ENCODE assay signal across 11 cellular contexts in genomic region chr3:32443471-32443870, GRCh38. TPM values are rescaled to one million over a fixed set of nuclear protein-coding genes. Genes with fewer than 3 reads are reported as not detected.
DNase-seq lines count a peak whose midpoint lies in the region; ATAC-seq and TF ChIP-seq lines count a peak whose summit lies in the region.
"Had no signal": no experiment of that assay in that cellular context is flagged by ENCODE, and none has a peak within 500 bp of the region (broad histone marks: within the 10 kb centered on the region; RNA-seq: fewer than 3 reads in every experiment).

No MANE protein-coding gene starts in this region.

- TF ChIP-seq CTCF in AG04449 (IDR thresholded peaks at IDR 0.05; ENCODE audit: insufficient read depth, low read length, missing control alignments): no peak
- no peak for TF ChIP-seq CTCF in HFFc6 (IDR thresholded peaks at IDR 0.05)

- POLR2A ChIA-PET in AG04449 (lab: Yijun Ruan, JAX): no interaction called here
- POLR2A ChIA-PET in activated naive CD8-positive, alpha-beta T cell treated with anti-CD3 and anti-CD28 coated beads, Interleukin-2, amount 10 ng/mL, durations not matched to agents 7 days and 5 days (lab: Charles Lee): interaction anchor here (0.7 kb wide), 1 partner anchor 14 kb away, joined by 4 read pairs; no protein-coding TSS in a partner anchor

- CTCF ChIA-PET in AG04449 (lab: Yijun Ruan, JAX): interaction anchor here (1.2 to 1.5 kb wide), 4 partner anchors 21 to 43 kb away, joined by 3 to 6 read pairs (median 5); no protein-coding TSS in a partner anchor

- H3K36me3 Mint-ChIP-seq in HFFc6 (ENCODE audit: low read depth) (peaks cover 13% of the 10 kb centered on the region; the same call in 1 of the 2 replicates), immature natural killer cell (peaks cover 7 to 11% (median 10%) of the 10 kb centered on the region in 3 donors)
- peaks cover 54% of the 10 kb centered on the region for H3K36me3 Mint-ChIP-seq in activated naive CD8-positive, alpha-beta T cell treated with anti-CD3 and anti-CD28 coated beads, Interleukin-2, amount 10 ng/mL, durations not matched to agents 7 days and 5 days

- DNase-seq in AG04449 (ENCODE audit: low read depth, low spot score): peak; percentile 57
- DNase-seq in HFFc6: peak; percentile 53
- DNase-seq in activated naive CD8-positive, alpha-beta T cell treated with anti-CD3 and anti-CD28 coated beads, Interleukin-2, amount 10 ng/mL, durations not matched to agents 7 days and 5 days: no peak
- no peak for DNase-seq in immature natural killer cell
- no peak for DNase-seq in NCI-H2029 (lab: John Stamatoyannopoulos, UW)
- no peak for DNase-seq in HuH-7 (ENCODE audit: low spot score)
- DNase-seq in amygdala (lab: John Stamatoyannopoulos, UW): no peak
- no peak for DNase-seq in NCI-H345 (lab: John Stamatoyannopoulos, UW)
- DNase-seq: NCI-H82, T-helper 9 cell had no signal

- H3K27me3 Mint-ChIP-seq in HFFc6 (ENCODE audit: insufficient read depth) (no peaks in the 10 kb centered on the region; the same call in 1 of the 2 replicates), immature natural killer cell (ENCODE audit: low read depth in 3 of 3) (peaks cover 0 to 4% (median 0%) of the 10 kb centered on the region in 3 donors)
- H3K27me3 Mint-ChIP-seq in activated naive CD8-positive, alpha-beta T cell treated with anti-CD3 and anti-CD28 coated beads, Interleukin-2, amount 10 ng/mL, durations not matched to agents 7 days and 5 days: no peaks in the 10 kb centered on the region
- H3K27me3 Mint-ChIP-seq: memory B cell had no signal

- H3K4me3 Mint-ChIP-seq in HFFc6: peak overlapping the region; percentile 21; the same call in 1 of the 2 replicates
- peak overlapping the region; percentile 22 for H3K4me3 Mint-ChIP-seq in activated naive CD8-positive, alpha-beta T cell treated with anti-CD3 and anti-CD28 coated beads, Interleukin-2, amount 10 ng/mL, durations not matched to agents 7 days and 5 days
- peak overlapping the region in 3 of 5 donors; percentile 8 to 41 (median 19) for H3K4me3 Mint-ChIP-seq in immature natural killer cell
- H3K4me3 Mint-ChIP-seq: memory B cell had no signal

- no peak overlapping the region for H3K4me3 ChIP-seq in AG04449 (ENCODE audit: low read depth, low read length)

- H3K4me1 Mint-ChIP-seq in HFFc6 (ENCODE audit: low read depth) (peaks cover 54% of the 10 kb centered on the region), immature natural killer cell (peaks cover 14 to 25% of the 10 kb centered on the region in 2 donors)
- H3K4me1 Mint-ChIP-seq in activated naive CD8-positive, alpha-beta T cell treated with anti-CD3 and anti-CD28 coated beads, Interleukin-2, amount 10 ng/mL, durations not matched to agents 7 days and 5 days: peaks cover 44% of the 10 kb centered on the region

- peak; percentile 43 for ATAC-seq in activated naive CD8-positive, alpha-beta T cell treated with anti-CD3 and anti-CD28 coated beads, Interleukin-2, amount 10 ng/mL, durations not matched to agents 7 days and 5 days (ENCODE audit: low read depth)

- H3K27ac Mint-ChIP-seq in HFFc6 (peak overlapping the region; percentile 71), immature natural killer cell (peak overlapping the region in 4 of 6 donors; percentile 26 to 72 (median 39))
- H3K27ac Mint-ChIP-seq in activated naive CD8-positive, alpha-beta T cell treated with anti-CD3 and anti-CD28 coated beads, Interleukin-2, amount 10 ng/mL, durations not matched to agents 7 days and 5 days: no peak overlapping the region

- H3K9me3 Mint-ChIP-seq in HFFc6: no peaks in the 10 kb centered on the region
- H3K9me3 Mint-ChIP-seq in activated naive CD8-positive, alpha-beta T cell treated with anti-CD3 and anti-CD28 coated beads, Interleukin-2, amount 10 ng/mL, durations not matched to agents 7 days and 5 days: peaks cover 8% of the 10 kb centered on the region
- no peaks in the 10 kb centered on the region for H3K9me3 Mint-ChIP-seq in immature natural killer cell

RNA-seq across cellular contexts. Expression of gene CMTM7, which starts 51.8 kb away (rescaled TPM):
- total RNA-seq in HFFc6 (2021; fragmentation: NEBNext Ultra II Directional; extraction: Animal tissue kit (Norgen Biotek cat#: 25700)): 10 to 100 TPM; 10.1 to 17.7 (median 15.7) TPM
- total RNA-seq in activated naive CD8-positive, alpha-beta T cell treated with anti-CD3 and anti-CD28 coated beads, Interleukin-2, amount 10 ng/mL, durations not matched to agents 7 days and 5 days: 10 to 100 TPM; 45.3 to 49.0 TPM
- polyA plus RNA-seq in immature natural killer cell: 10 to 100 TPM; 16.8 to 29.8 (median 28.2) TPM

RNA-seq across cellular contexts. Expression of gene CMTM6, which starts 59.2 kb away (rescaled TPM):
- 10 to 100 TPM; 55.7 to 68.0 (median 62.7) TPM for total RNA-seq in HFFc6 (2021; fragmentation: NEBNext Ultra II Directional; extraction: Animal tissue kit (Norgen Biotek cat#: 25700))
- 10 to 100 TPM; 37.8 to 38.0 TPM for total RNA-seq in activated naive CD8-positive, alpha-beta T cell treated with anti-CD3 and anti-CD28 coated beads, Interleukin-2, amount 10 ng/mL, durations not matched to agents 7 days and 5 days
- 100 to 1,000 TPM in 2 of 3 donors, 10 to 100 TPM in 1; 92.6 to 153 (median 114) TPM for polyA plus RNA-seq in immature natural killer cell

Comparison
In these comparisons a context has a peak if more than half of its experiments do, and no peak if none do; other contexts are left out.
1. DNase-seq: peak in AG04449 (single experiment) and HFFc6 (single experiment); none in activated naive CD8-positive, alpha-beta T cell treated with anti-CD3 and anti-CD28 coated beads, Interleukin-2, amount 10 ng/mL, durations not matched to agents 7 days and 5 days (single experiment), immature natural killer cell (0 of 3), NCI-H2029 (single experiment), HuH-7 (single experiment), amygdala (0 of 56) and NCI-H345 (single experiment).
2. Peak in every context shown above with its lines, with median percentiles within 50 percentile points of each other: H3K4me3 Mint-ChIP-seq.